In genomic region chr5:129094087-129094923, GRCh38 we compare ENCODE assay signal across 8 cellular contexts. TPM values are rescaled to one million over a fixed set of nuclear protein-coding genes. Genes with fewer than 3 reads are reported as not detected.
DNase-seq lines count a peak whose midpoint lies in the region; ATAC-seq, FAIRE-seq and TF ChIP-seq lines count a peak whose summit lies in the region.

Gene ISOC1 (plus strand): TSS chr5:129094749. CDS start chr5:129094767, 18 bp downstream.

- H3K14ac ChIP-seq in H1 (ENCODE audit: insufficient read length): peak within 1 kb of the TSS; percentile 20

- H3K27me3 ChIP-seq in H1 (replicated peaks in 1 of 4; ENCODE audit: control insufficient read depth in 3 of 4, extremely low read depth in 1 of 4, insufficient read depth in 3 of 4, low read length in 3 of 4): peaks cover 0 to 3% (median 2%) of the 10 kb centered on the region in 4 experiments; a peak in 3 of 7 replicates

- H3K79me1 ChIP-seq in H1 (ENCODE audit: low read depth, low read length): no peaks in the 10 kb centered on the region

- TF ChIP-seq POLR2A in H1 (IDR thresholded peaks at IDR 0.05; ENCODE audit: control extremely low read depth in 1 of 2, low read depth in 2 of 2, low read length in 2 of 2): peak; percentile 61 to 85

- peak within 1 kb of the TSS; percentile 79 to 93 (median 85) for H3K4me3 ChIP-seq in H1 (ENCODE audit: extremely low read depth in 1 of 4, insufficient read depth in 2 of 4, low read depth in 3 of 4, low read length in 4 of 4)

- peaks cover 0 to 6% (median 1%) of the 10 kb centered on the region in 4 experiments; a peak in 2 of 7 replicates for H3K4me1 ChIP-seq in H1 (replicated peaks in 1 of 4; ENCODE audit: control insufficient read depth in 3 of 4, insufficient read depth in 4 of 4, low read length in 3 of 4)

- no peak within 1 kb of the TSS for H3K4ac ChIP-seq in H1 (replicated peaks; ENCODE audit: insufficient read length, low read depth, low read length)

- DNase-seq in Calu3: peak; percentile 98
- peak in 75 of 76 experiments; percentile 12 to 92 (median 82) for DNase-seq in HUDEP-2 (lab: John Stamatoyannopoulos, UW; ENCODE audit: unreplicated experiment in 76 of 76)
- DNase-seq in NOMO-1 treated with DMSO at 0.1 percent for 48 hours (lab: John Stamatoyannopoulos, UW; ENCODE audit: unreplicated experiment): peak; percentile 75
- peak; percentile 55 to 87 (median 66) for DNase-seq in activated CD8-positive, alpha-beta memory T cell treated with anti-CD3 and anti-CD28 coated beads for 48 hours (ENCODE audit: low read depth in 2 of 3, low spot score in 2 of 3)
- peak; percentile 79 to 91 for DNase-seq in H1 (ENCODE audit: low read depth in 1 of 2, low spot score in 2 of 2)
- DNase-seq in mesenteric fat pad (ENCODE audit: low spot score): peak; percentile 97
- peak; percentile 76 for DNase-seq in stimulated activated CD8-positive, alpha-beta memory T cell treated with anti-CD3 and anti-CD28 coated beads, Interleukin-15, amount 100 ng/mL, for 1 hour (ENCODE audit: low read depth)

- no peaks in the 10 kb centered on the region for H3K36me3 ChIP-seq in H1 (ENCODE audit: control insufficient read depth in 2 of 4, insufficient read depth in 4 of 4, low read length in 3 of 4)

- peaks cover 13% of the 10 kb centered on the region for H3K4me1 Mint-ChIP-seq in Calu3 (ENCODE audit: low read depth, unreplicated experiment)

- peak within 1 kb of the TSS; percentile 57 to 88 for H3K4me2 ChIP-seq in H1 (ENCODE audit: insufficient read depth in 1 of 2, low read depth in 2 of 2, low read length in 2 of 2)

- H2BK15ac ChIP-seq in H1 (ENCODE audit: low read length): peak within 1 kb of the TSS; percentile 48; the same call in 1 of the 2 replicates

- H3K9me3 Mint-ChIP-seq in Calu3 (ENCODE audit: low read depth, unreplicated experiment): no peaks in the 10 kb centered on the region

- peak within 1 kb of the TSS; percentile 96 for H3K18ac ChIP-seq in H1 (ENCODE audit: extremely low read depth, low read length)

- H4K91ac ChIP-seq in H1 (replicated peaks; ENCODE audit: insufficient read length, low read length): peak within 1 kb of the TSS; percentile 82

- peak; percentile 91 for ATAC-seq in GM21390 (IDR thresholded peaks at IDR 0.05; ENCODE audit: unreplicated experiment)

- peak within 1 kb of the TSS; percentile 86; the same call in 1 of the 2 replicates for H2BK12ac ChIP-seq in H1 (ENCODE audit: low read depth, low read length)

- peak within 1 kb of the TSS; percentile 71; the same call in 1 of the 2 replicates for H2BK5ac ChIP-seq in H1 (ENCODE audit: low read depth, low read length)

- H3K9me3 ChIP-seq in H1 (ENCODE audit: insufficient read depth in 2 of 2, low read depth in 1 of 2, low read length in 1 of 2): no peaks in the 10 kb centered on the region

- BruUV-seq in Calu3 (replicated peaks; lab: Mats Ljungman, UMichigan): no TSS peak

- no peak within 1 kb of the TSS for H3K56ac ChIP-seq in H1 (replicated peaks; ENCODE audit: insufficient read length, low read depth, low read length)

- no peak within 1 kb of the TSS for H2AK5ac ChIP-seq in H1 (ENCODE audit: low read depth, low read length)

- intact Hi-C loops in Calu3 (cut with micrococcal nuclease; ENCODE audit: unreplicated experiment): no loop called here

- POLR2A ChIA-PET in H1 (lab: Charles Lee; ENCODE audit: partially characterized antibody): interaction anchor here (0.7 to 2.0 kb wide), 13 partner anchors 9 to 366 kb away, joined by 3 to 6 read pairs (median 3); partner anchors contain the start of genes ADAMTS19 and SLC27A6

- H4K5ac ChIP-seq in H1 (ENCODE audit: insufficient read length, low read depth, low read length): peak within 1 kb of the TSS; percentile 74

- H2AFZ ChIP-seq in H1 (ENCODE audit: low read length): peak within 1 kb of the TSS; percentile 99

- peak within 1 kb of the TSS; percentile 70 to 90 (median 81) for H3K9ac ChIP-seq in H1 (replicated peaks in 1 of 4; ENCODE audit: extremely low read depth in 1 of 4, low read depth in 3 of 4, low read length in 3 of 4)

- H3K23ac ChIP-seq in H1 (ENCODE audit: insufficient read length): no peak within 1 kb of the TSS

- H2BK120ac ChIP-seq in H1 (replicated peaks; ENCODE audit: low read depth, low read length): no peak within 1 kb of the TSS

- H3K27me3 Mint-ChIP-seq in Calu3 (ENCODE audit: unreplicated experiment): no peaks in the 10 kb centered on the region

- peaks cover 2 to 9% of the 10 kb centered on the region in 2 experiments for H4K20me1 ChIP-seq in H1 (replicated peaks in 1 of 2; ENCODE audit: control insufficient read depth in 1 of 2, insufficient read depth in 2 of 2, low read length in 2 of 2)

- peak within 1 kb of the TSS; percentile 92 for H3K4me3 Mint-ChIP-seq in Calu3 (ENCODE audit: low read depth, unreplicated experiment)

- no peak for TF ChIP-seq EP300 in H1 (IDR thresholded peaks at IDR 0.05; ENCODE audit: borderline replicate concordance in 1 of 2, low read depth in 2 of 2, low read length in 2 of 2)

- H4K8ac ChIP-seq in H1 (ENCODE audit: extremely low read depth, insufficient read depth, low read length): peak within 1 kb of the TSS; percentile 80

- CTCF ChIA-PET in Calu3 (lab: Charles Lee): interaction anchor here (0.6 to 1.3 kb wide), 2 partner anchors 189 to 358 kb away, joined by 3 to 14 read pairs; no protein-coding TSS in a partner anchor
- CTCF ChIA-PET in H1 (lab: Charles Lee; ENCODE audit: partially characterized antibody): interaction anchor here (0.7 to 6.1 kb wide), 11 partner anchors 16 to 674 kb away, joined by 3 to 62 read pairs (median 4); partner anchors contain the start of gene SLC27A6

- H3K27ac Mint-ChIP-seq in Calu3 (ENCODE audit: unreplicated experiment): peak within 1 kb of the TSS; percentile 68

- no peak within 1 kb of the TSS for H2BK20ac ChIP-seq in H1 (ENCODE audit: low read length)

- peak; percentile 29 to 32; a peak in 3 of 4 replicates for TF ChIP-seq RAD21 in H1 (IDR thresholded peaks at IDR 0.05 in 1 of 2, conservative IDR thresholded peaks at IDR 0.05 in 1 of 2; ENCODE audit: low read depth in 2 of 2, low read length in 2 of 2)

- 3% methylated on average over 60 of the region's 87 CpGs; no CpG with 5 or more reads in 1 of the 2 experiments for WGBS in H1 (ENCODE audit: extremely low coverage in 1 of 2, insufficient coverage in 1 of 2, insufficient read length in 1 of 2, insufficient replicate concordance in 2 of 2, low coverage in 1 of 2, low lambda C conversion rate in 2 of 2, missing lambda C conversion rate in 1 of 2), 2 experiments

- peaks cover 19% of the 10 kb centered on the region for H3K36me3 Mint-ChIP-seq in Calu3 (ENCODE audit: insufficient read depth, unreplicated experiment)

- peaks cover 8% of the 10 kb centered on the region for H3K23me2 ChIP-seq in H1 (ENCODE audit: low read depth, low read length)

- FAIRE-seq in H1 (lab: Jason Lieb, UNC): no peak

- TF ChIP-seq CTCF in Calu3 (IDR thresholded peaks at IDR 0.05; ENCODE audit: unreplicated experiment) (peak; percentile 11), H1 (IDR thresholded peaks at IDR 0.05; ENCODE audit: control extremely low read depth in 1 of 3, insufficient read depth in 1 of 3, low read depth in 1 of 3, low read length in 3 of 3) (peak in 2 of 3 experiments; percentile 6 to 24; a peak in 2 of 4 replicates)

- peak within 1 kb of the TSS; percentile 39 for H3K27ac ChIP-seq in H1 (ENCODE audit: low read depth, low read length)

- H3K79me2 ChIP-seq in H1 (ENCODE audit: control insufficient read depth in 1 of 2, insufficient read depth in 2 of 2, low read length in 2 of 2): peaks cover 0 to 3% of the 10 kb centered on the region in 2 experiments; a peak in 1 of 4 replicates

TF ChIP-seq in H1, 55 proteins besides CTCF, POLR2A, EP300 and RAD21:
- TF ChIP-seq PHF8 (conservative IDR thresholded peaks at IDR 0.05; ENCODE audit: low read depth, low read length): peak; percentile 62; the same call in 1 of the 2 replicates
- TF ChIP-seq NRF1 (IDR thresholded peaks at IDR 0.05; ENCODE audit: low read depth, low read length): peak; percentile 25
- TF ChIP-seq FOSL1 (IDR thresholded peaks at IDR 0.05; ENCODE audit: insufficient read depth, low read depth, low read length): peak; percentile 56; the same call in 1 of the 2 replicates
- TF ChIP-seq YY1 (IDR thresholded peaks at IDR 0.05; ENCODE audit: low read depth, low read length): peak; percentile 83; the same call in 1 of the 2 replicates
- TF ChIP-seq CHD1 (IDR thresholded peaks at IDR 0.05; ENCODE audit: low read depth, low read length): no peak
- TF ChIP-seq TBP (IDR thresholded peaks at IDR 0.05; ENCODE audit: low read depth, low read length): peak; percentile 5
- peak in 1 of 2 experiments; percentile 53; a peak in 2 of 4 replicates for TF ChIP-seq SIN3A (conservative IDR thresholded peaks at IDR 0.05 in 1 of 2, IDR thresholded peaks at IDR 0.05 in 1 of 2; ENCODE audit: low read depth in 1 of 2, low read length in 2 of 2)
- no peak for TF ChIP-seq HDAC6 (IDR thresholded peaks at IDR 0.05; ENCODE audit: low read depth, low read length)
- TF ChIP-seq TAF1 (IDR thresholded peaks at IDR 0.05; ENCODE audit: low read depth, low read length): peak; percentile 86
- TF ChIP-seq MAX (IDR thresholded peaks at IDR 0.05): peak; percentile 51
- TF ChIP-seq ASH2L (IDR thresholded peaks at IDR 0.05; ENCODE audit: low read length): peak; percentile 13
- TF ChIP-seq, protein P1, sequence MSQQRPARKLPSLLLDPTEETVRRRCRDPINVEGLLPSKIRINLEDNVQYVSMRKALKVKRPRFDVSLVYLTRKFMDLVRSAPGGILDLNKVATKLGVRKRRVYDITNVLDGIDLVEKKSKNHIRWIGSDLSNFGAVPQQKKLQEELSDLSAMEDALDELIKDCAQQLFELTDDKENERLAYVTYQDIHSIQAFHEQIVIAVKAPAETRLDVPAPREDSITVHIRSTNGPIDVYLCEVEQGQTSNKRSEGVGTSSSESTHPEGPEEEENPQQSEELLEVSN (IDR thresholded peaks at IDR 0.05): peak; percentile 84
- TF ChIP-seq CEBPB (IDR thresholded peaks at IDR 0.05; ENCODE audit: low read depth, low read length): no peak
- TF ChIP-seq BACH1 (IDR thresholded peaks at IDR 0.05; ENCODE audit: low read length): peak; percentile 43; the same call in 1 of the 2 replicates

RNA-seq across cellular contexts. Expression of gene ISOC1, which starts in this region (rescaled TPM):
- total RNA-seq in Calu3 (2022) (30.8 and 32.6 TPM in 2 replicates), mesenteric fat pad (22.6 TPM)
- 27.7 and 30.3 TPM in 2 replicates for total RNA-seq in H1 (2021; fragmentation: NEBNext Ultra II Directional; extraction: Animal tissue kit (Norgen Biotek cat#: 25700))
- polyA plus RNA-seq in H1 (2011; rRNA removed): 32.0 and 34.9 TPM in 2 replicates
- polyA plus RNA-seq in H1 (2011; cell fraction: cytosol; rRNA removed): 34.1 TPM
- 25.5 TPM for polyA plus RNA-seq in H1 (2011; cell fraction: nucleus; rRNA removed)
- 22.6 to 30.8 TPM (median 24.0 TPM) in 4 replicates for polyA plus RNA-seq in H1 (2012, experiment 1 of 2)
- polyA plus RNA-seq in H1 (2012, experiment 2 of 2): 15.3 TPM
- 11.2 TPM for polyA plus RNA-seq in H1 (2013, experiment 1 of 2)
- polyA plus RNA-seq in H1 (2013, experiment 2 of 2): 11.9 TPM
- polyA minus RNA-seq in H1 (2011; rRNA and poly(A)+ RNA removed): 19.9 and 23.4 TPM in 2 replicates
- 13.7 TPM for polyA minus RNA-seq in H1 (2011; cell fraction: cytosol; rRNA and poly(A)+ RNA removed)
- 14.0 TPM for polyA minus RNA-seq in H1 (2011; cell fraction: nucleus; rRNA and poly(A)+ RNA removed)

Comparison
In these comparisons a context has a peak if more than half of its experiments do, and no peak if none do; other contexts are left out.
1. Peak in every context shown above with its lines: DNase-seq, ATAC-seq, H3K4me3 ChIP-seq and H3K27ac ChIP-seq.